20 cellular contexts compared by ENCODE assay signal in genomic region chr1:91874167-91874566, GRCh38.
"Had no signal": no experiment of that assay in that cellular context is flagged by ENCODE, and none has a peak within 500 bp of the region (broad histone marks: within the 10 kb centered on the region; RNA-seq: fewer than 3 reads in every experiment).

No MANE protein-coding gene starts in this region.

- H3K36me3 ChIP-seq: gastrocnemius medialis, heart right ventricle, left ventricle myocardium inferior, lower lobe of right lung, right atrium auricular region, suprapubic skin, thyroid gland had no signal

- H3K4me3 ChIP-seq: coronary artery, gastrocnemius medialis, heart right ventricle, left ventricle myocardium inferior, lower lobe of right lung, right atrium auricular region, suprapubic skin, thyroid gland had no signal

- H3K4me3 Mint-ChIP-seq: memory B cell, mesothelial cell of epicardium, nephron progenitor cell, type B pancreatic cell had no signal

- H3K27ac Mint-ChIP-seq: memory B cell, mesothelial cell of epicardium, nephron progenitor cell, type B pancreatic cell had no signal

- H3K9me3 Mint-ChIP-seq: mesothelial cell of epicardium, nephron progenitor cell, type B pancreatic cell had no signal

- DNase-seq: effector CD4-positive, alpha-beta T cell; gastrocnemius medialis; heart right ventricle; kidney; left cardiac atrium; left ventricle myocardium inferior; lower lobe of right lung; nephron progenitor cell; posterior cingulate gyrus; small intestine; stimulated activated CD4-positive, alpha-beta T cell treated with anti-CD3 and anti-CD28 coated beads, Interleukin-12 subunit alpha, Interleukin-12 subunit beta, amount 100 ng/mL, for 4 hours; stimulated activated naive CD4-positive, alpha-beta T cell treated with Interleukin-2 at 50 U/mL for 16 hours; thyroid gland had no signal

- H3K27me3 ChIP-seq: gastrocnemius medialis, heart right ventricle, right atrium auricular region, suprapubic skin, thyroid gland had no signal

- H3K27ac ChIP-seq: coronary artery, gastrocnemius medialis, heart right ventricle, left ventricle myocardium inferior, lower lobe of right lung, right atrium auricular region, suprapubic skin, thyroid gland had no signal

- H3K9me3 ChIP-seq: gastrocnemius medialis, heart right ventricle, left ventricle myocardium inferior, lower lobe of right lung, right atrium auricular region, suprapubic skin, thyroid gland had no signal

- H3K36me3 Mint-ChIP-seq: memory B cell, mesothelial cell of epicardium, type B pancreatic cell had no signal

- ATAC-seq: esophagus mucosa, gastrocnemius medialis, heart right ventricle, left cardiac atrium, lower lobe of right lung had no signal
